In genomic region chr5:133164759-133165158, GRCh38 we compare ENCODE assay signal across 25 cellular contexts.
DNase-seq lines count a peak whose midpoint lies in the region; ATAC-seq, FAIRE-seq and TF ChIP-seq lines count a peak whose summit lies in the region.
"Had no signal": no experiment of that assay in that cellular context is flagged by ENCODE, and none has a peak within 500 bp of the region (broad histone marks: within the 10 kb centered on the region; RNA-seq: fewer than 3 reads in every experiment).

No MANE protein-coding gene starts in this region.

- POLR2A ChIA-PET in activated CD8-positive, alpha-beta T cell treated with anti-CD3 and anti-CD28 coated beads, Interleukin-2, amount 10 ng/mL, durations not matched to agents 7 days and 5 days (lab: Charles Lee) = no interaction called here
- POLR2A ChIA-PET in activated CD8-positive, alpha-beta T cell treated with anti-CD3 and anti-CD28 coated beads for 36 hours (lab: Charles Lee) = interaction anchor here (0.6 kb wide), 1 partner anchor 42 kb away, joined by 3 read pairs; no protein-coding TSS in a partner anchor
- POLR2A ChIA-PET in CD4-positive, alpha-beta memory T cell (lab: Charles Lee; ENCODE audit: partially characterized antibody) = interaction anchor here (1.2 kb wide), 1 partner anchor 27 kb away, joined by 3 read pairs; no protein-coding TSS in a partner anchor
- POLR2A ChIA-PET in T-cell (lab: Charles Lee) = interaction anchor here in 1 of 2 donors (0.7 kb wide), 1 partner anchor 295 kb away, joined by 4 read pairs; no protein-coding TSS in a partner anchor

- H3K27me3 ChIP-seq in CD4-positive, alpha-beta memory T cell (ENCODE audit: insufficient read depth, low read length) = no peaks in the 10 kb centered on the region

- H3K27ac ChIP-seq in CD4-positive, alpha-beta memory T cell (ENCODE audit: low read depth, low read length) = no peak overlapping the region
- H3K27ac ChIP-seq: C4-2B, PC-9 had no signal

- peak; percentile 57 for ATAC-seq in activated CD8-positive, alpha-beta T cell treated with anti-CD3 and anti-CD28 coated beads, Interleukin-2, amount 10 ng/mL, durations not matched to agents 7 days and 5 days
- ATAC-seq in activated CD8-positive, alpha-beta T cell treated with anti-CD3 and anti-CD28 coated beads for 36 hours = no peak
- peak in 1 of 4 experiments; percentile 47 for ATAC-seq in T-cell (replicated peaks in 1 of 4)
- no peak for ATAC-seq in HG02763 (IDR thresholded peaks at IDR 0.05; ENCODE audit: unreplicated experiment)

- no peaks in the 10 kb centered on the region for H3K9me3 Mint-ChIP-seq in activated CD8-positive, alpha-beta T cell treated with anti-CD3 and anti-CD28 coated beads, Interleukin-2, amount 10 ng/mL, durations not matched to agents 7 days and 5 days (ENCODE audit: insufficient read depth)
- peaks cover 6% of the 10 kb centered on the region for H3K9me3 Mint-ChIP-seq in activated CD8-positive, alpha-beta T cell treated with anti-CD3 and anti-CD28 coated beads for 36 hours
- H3K9me3 Mint-ChIP-seq in CD4-positive, alpha-beta memory T cell = peaks cover 0 to 19% (median 16%) of the 10 kb centered on the region in 8 donors
- peaks cover 0 to 15% (median 3%) of the 10 kb centered on the region in 3 donors for H3K9me3 Mint-ChIP-seq in T-cell

- CTCF ChIA-PET in activated CD8-positive, alpha-beta T cell treated with anti-CD3 and anti-CD28 coated beads, Interleukin-2, amount 10 ng/mL, durations not matched to agents 7 days and 5 days (lab: Charles Lee) = no interaction called here
- CTCF ChIA-PET in activated CD8-positive, alpha-beta T cell treated with anti-CD3 and anti-CD28 coated beads for 36 hours (lab: Charles Lee) = no interaction called here
- CTCF ChIA-PET in CD4-positive, alpha-beta memory T cell (lab: Charles Lee; ENCODE audit: partially characterized antibody) = no interaction called here
- CTCF ChIA-PET in T-cell (lab: Charles Lee) = no interaction called here

- H3K27ac Mint-ChIP-seq in activated CD8-positive, alpha-beta T cell treated with anti-CD3 and anti-CD28 coated beads, Interleukin-2, amount 10 ng/mL, durations not matched to agents 7 days and 5 days = peak overlapping the region; percentile 9
- no peak overlapping the region for H3K27ac Mint-ChIP-seq in activated CD8-positive, alpha-beta T cell treated with anti-CD3 and anti-CD28 coated beads for 36 hours
- peak overlapping the region in 2 of 7 donors; percentile 8 to 84 for H3K27ac Mint-ChIP-seq in CD4-positive, alpha-beta memory T cell
- peak overlapping the region; percentile 32 to 73 for H3K27ac Mint-ChIP-seq in T-cell
- H3K27ac Mint-ChIP-seq: B cell; CD8-positive, alpha-beta memory T cell had no signal

- H3K4me1 Mint-ChIP-seq in activated CD8-positive, alpha-beta T cell treated with anti-CD3 and anti-CD28 coated beads, Interleukin-2, amount 10 ng/mL, durations not matched to agents 7 days and 5 days (ENCODE audit: low read depth) = peaks cover 9% of the 10 kb centered on the region
- H3K4me1 Mint-ChIP-seq in activated CD8-positive, alpha-beta T cell treated with anti-CD3 and anti-CD28 coated beads for 36 hours (ENCODE audit: low read depth) = peaks cover 9% of the 10 kb centered on the region
- peaks cover 10 to 24% (median 11%) of the 10 kb centered on the region in 4 donors for H3K4me1 Mint-ChIP-seq in CD4-positive, alpha-beta memory T cell
- peaks cover 24 to 36% (median 31%) of the 10 kb centered on the region in 3 donors for H3K4me1 Mint-ChIP-seq in T-cell

- TF ChIP-seq CTCF in activated CD8-positive, alpha-beta T cell treated with anti-CD3 and anti-CD28 coated beads for 36 hours (IDR thresholded peaks at IDR 0.05) = no peak

- no peak overlapping the region for H3K4me3 Mint-ChIP-seq in activated CD8-positive, alpha-beta T cell treated with anti-CD3 and anti-CD28 coated beads, Interleukin-2, amount 10 ng/mL, durations not matched to agents 7 days and 5 days
- no peak overlapping the region for H3K4me3 Mint-ChIP-seq in activated CD8-positive, alpha-beta T cell treated with anti-CD3 and anti-CD28 coated beads for 36 hours
- H3K4me3 Mint-ChIP-seq in CD4-positive, alpha-beta memory T cell = peak overlapping the region in 6 of 8 donors; percentile 0 to 72 (median 56)
- H3K4me3 Mint-ChIP-seq in T-cell = peak overlapping the region; percentile 2 to 45 (median 35)
- H3K4me3 Mint-ChIP-seq: B cell had no signal

- peaks cover 7% of the 10 kb centered on the region for H3K36me3 Mint-ChIP-seq in activated CD8-positive, alpha-beta T cell treated with anti-CD3 and anti-CD28 coated beads, Interleukin-2, amount 10 ng/mL, durations not matched to agents 7 days and 5 days (ENCODE audit: low read depth)
- peaks cover 2% of the 10 kb centered on the region for H3K36me3 Mint-ChIP-seq in activated CD8-positive, alpha-beta T cell treated with anti-CD3 and anti-CD28 coated beads for 36 hours (ENCODE audit: low read depth)
- H3K36me3 Mint-ChIP-seq in CD4-positive, alpha-beta memory T cell = peaks cover 3 to 6% of the 10 kb centered on the region in 2 donors
- peaks cover 15% of the 10 kb centered on the region for H3K36me3 Mint-ChIP-seq in T-cell

- intact Hi-C loops in activated CD8-positive, alpha-beta T cell treated with anti-CD3 and anti-CD28 coated beads for 36 hours (cut with micrococcal nuclease) = no loop called here
- intact Hi-C loops in CD4-positive, alpha-beta memory T cell (cut with micrococcal nuclease) = no loop called here

- H3K4me1 ChIP-seq in CD4-positive, alpha-beta memory T cell (ENCODE audit: insufficient read depth, low read length) = peaks cover 14% of the 10 kb centered on the region

- FAIRE-seq in A204.1 (lab: Jason Lieb, UNC) = peak; percentile 27
- FAIRE-seq: GM12892, H54 had no signal

- H3K4me3 ChIP-seq in CD4-positive, alpha-beta memory T cell (ENCODE audit: low read length in 2 of 2) = no peak overlapping the region
- H3K4me3 ChIP-seq: PC-9 had no signal

- no peaks in the 10 kb centered on the region for H3K36me3 ChIP-seq in CD4-positive, alpha-beta memory T cell (ENCODE audit: insufficient read depth, low read length)

- no peaks in the 10 kb centered on the region for H3K9me3 ChIP-seq in CD4-positive, alpha-beta memory T cell (ENCODE audit: control insufficient read depth in 1 of 2, low read length in 2 of 2)

- no peak for DNase-seq in activated CD8-positive, alpha-beta T cell treated with anti-CD3 and anti-CD28 coated beads, Interleukin-2, amount 10 ng/mL, durations not matched to agents 7 days and 5 days
- no peak for DNase-seq in activated CD8-positive, alpha-beta T cell treated with anti-CD3 and anti-CD28 coated beads for 36 hours
- no peak for DNase-seq in CD4-positive, alpha-beta memory T cell
- DNase-seq in T-cell = no peak
- no peak for DNase-seq in NCI-H2081 treated with DMSO at 0.1 percent for 48 hours (lab: John Stamatoyannopoulos, UW)
- DNase-seq in NK-92 (lab: John Stamatoyannopoulos, UW; ENCODE audit: unreplicated experiment) = no peak
- DNase-seq: Calu3; CD8-positive, alpha-beta memory T cell; DMS79 treated with DMSO at 0.1 percent for 48 hours; Kasumi-1; MV-4-11; NCI-H1105 treated with DMSO at 0.1 percent for 48 hours; NCI-H146; NCI-H1930; NCI-H446; NCI-H524 treated with DMSO at 0.1 percent for 48 hours; NCI-H774; PC-9; SHP77 had no signal

- H3K27me3 Mint-ChIP-seq in activated CD8-positive, alpha-beta T cell treated with anti-CD3 and anti-CD28 coated beads, Interleukin-2, amount 10 ng/mL, durations not matched to agents 7 days and 5 days (ENCODE audit: low read depth) = peaks cover 10% of the 10 kb centered on the region
- H3K27me3 Mint-ChIP-seq in activated CD8-positive, alpha-beta T cell treated with anti-CD3 and anti-CD28 coated beads for 36 hours = no peaks in the 10 kb centered on the region
- H3K27me3 Mint-ChIP-seq in CD4-positive, alpha-beta memory T cell = peaks cover 0 to 4% of the 10 kb centered on the region in 2 donors
- peaks cover 0 to 7% of the 10 kb centered on the region in 2 donors for H3K27me3 Mint-ChIP-seq in T-cell

Comparison
In these comparisons a context has a peak if more than half of its experiments do, and no peak if none do; other contexts are left out.
1. H3K4me3 Mint-ChIP-seq: peak in CD4-positive, alpha-beta memory T cell (6 of 8) and T-cell (3 of 3); none in activated CD8-positive, alpha-beta T cell treated with anti-CD3 and anti-CD28 coated beads, Interleukin-2, amount 10 ng/mL, durations not matched to agents 7 days and 5 days (single experiment) and activated CD8-positive, alpha-beta T cell treated with anti-CD3 and anti-CD28 coated beads for 36 hours (single experiment).